1 cellular context compared by ENCODE assay signal in genomic region chr19:18286973-18287635, GRCh38.
TF ChIP-seq lines count a peak whose summit lies in the region.

No MANE protein-coding gene starts in this region.

TF ChIP-seq in GM23338, 12 proteins besides CTCF, POLR2A, EP300 and RAD21 (continued from another document):
- TF ChIP-seq ZNF462 (CRISPR knock-in tag; IDR thresholded peaks at IDR 0.05) (no peak), EZH2phosphoT487 (IDR thresholded peaks at IDR 0.05; ENCODE audit: unreplicated experiment) (no peak), JUNB (IDR thresholded peaks at IDR 0.05; ENCODE audit: unreplicated experiment) (no peak), ETS1 (IDR thresholded peaks at IDR 0.05) (no peak), ZNF331 (CRISPR knock-in tag; IDR thresholded peaks at IDR 0.05; ENCODE audit: low read depth) (no peak), ZNF114 (CRISPR knock-in tag; IDR thresholded peaks at IDR 0.05) (no peak)
